8 cellular contexts compared by ENCODE assay signal in the genomic region with DNA sequence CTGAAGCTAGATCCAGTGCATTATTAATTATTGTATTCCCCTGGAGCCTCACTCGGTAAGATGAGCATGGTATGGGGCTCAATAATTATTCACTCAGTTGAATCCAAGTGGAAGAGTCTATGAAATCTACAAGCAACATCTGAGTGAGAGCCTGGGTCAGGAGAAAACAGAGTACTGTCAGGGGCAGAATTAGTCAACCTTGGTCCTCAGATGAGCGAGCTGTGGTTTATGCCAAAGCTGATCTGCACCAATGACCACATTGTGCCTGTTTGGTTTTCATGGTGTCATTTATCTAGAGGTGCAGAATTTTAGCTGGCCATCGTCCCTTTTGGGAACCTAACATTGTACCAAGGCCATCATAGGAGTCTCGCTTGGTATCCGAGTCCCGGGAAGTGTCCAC.
DNase-seq lines count a peak whose midpoint lies in the region; ATAC-seq and TF ChIP-seq lines count a peak whose summit lies in the region.

No MANE protein-coding gene starts in this region.

- TF ChIP-seq CTCF in activated B cell treated with CpG ODN at 0.5 μM for 24 hours (IDR thresholded peaks at IDR 0.05) (no peak), GM13977 (IDR thresholded peaks at IDR 0.05; ENCODE audit: extremely low read depth, insufficient read depth, missing control alignments) (no peak)

- H3K9ac ChIP-seq in skeletal muscle satellite cell (ENCODE audit: low read depth, low read length): no peak overlapping the region

- H3K36me3 ChIP-seq in skeletal muscle satellite cell (ENCODE audit: insufficient read depth, low read length): no peaks in the 10 kb centered on the region

- intact Hi-C loops in activated B cell treated with CpG ODN at 0.5 μM for 24 hours (cut with micrococcal nuclease): no loop called here
- intact Hi-C loops in activated T-helper 2 cell treated with anti-CD3 and anti-CD28 coated beads, Interferon-gamma antibody, Interleukin-2, Interleukin-4, amounts not matched to agents 10 μg/mL and 5 μg/mL and 100 μg/mL, durations not matched to agents 14 hours and 24 hours and 36 hours (cut with micrococcal nuclease): no loop called here

- in situ Hi-C loops in GM13977 (cut with MboI; ENCODE audit: low pct_unique_long_range_greater_than_20kb, low sequenced_read_pairs, unreplicated experiment): no loop called here

- H3K27ac Mint-ChIP-seq in activated B cell treated with CpG ODN at 0.5 μM for 24 hours (no peak overlapping the region), immature natural killer cell (no peak overlapping the region)
- H3K27ac Mint-ChIP-seq in activated T-helper 2 cell treated with anti-CD3 and anti-CD28 coated beads, Interferon-gamma antibody, Interleukin-2, Interleukin-4, amounts not matched to agents 10 μg/mL and 5 μg/mL and 100 μg/mL, durations not matched to agents 14 hours and 24 hours and 36 hours: no peak overlapping the region

- H3K4me2 ChIP-seq in skeletal muscle satellite cell (ENCODE audit: low read length): peak overlapping the region; percentile 72

- H3K36me3 Mint-ChIP-seq in activated B cell treated with CpG ODN at 0.5 μM for 24 hours (ENCODE audit: low read depth) (no peaks in the 10 kb centered on the region), immature natural killer cell (no peaks in the 10 kb centered on the region)
- H3K36me3 Mint-ChIP-seq in activated T-helper 2 cell treated with anti-CD3 and anti-CD28 coated beads, Interferon-gamma antibody, Interleukin-2, Interleukin-4, amounts not matched to agents 10 μg/mL and 5 μg/mL and 100 μg/mL, durations not matched to agents 14 hours and 24 hours and 36 hours (ENCODE audit: low read depth): no peaks in the 10 kb centered on the region

- no peaks in the 10 kb centered on the region for H3K27me3 ChIP-seq in skeletal muscle satellite cell (ENCODE audit: control insufficient read depth, insufficient read depth, low read length)

- H3K4me3 Mint-ChIP-seq in activated B cell treated with CpG ODN at 0.5 μM for 24 hours (no peak overlapping the region), immature natural killer cell (no peak overlapping the region)
- no peak overlapping the region for H3K4me3 Mint-ChIP-seq in activated T-helper 2 cell treated with anti-CD3 and anti-CD28 coated beads, Interferon-gamma antibody, Interleukin-2, Interleukin-4, amounts not matched to agents 10 μg/mL and 5 μg/mL and 100 μg/mL, durations not matched to agents 14 hours and 24 hours and 36 hours (ENCODE audit: low read depth)

- POLR2A ChIA-PET in activated B cell treated with CpG ODN at 0.5 μM for 24 hours (lab: Charles Lee): no interaction called here

- H3K4me1 Mint-ChIP-seq in activated B cell treated with CpG ODN at 0.5 μM for 24 hours: peaks cover 17% of the 10 kb centered on the region
- H3K4me1 Mint-ChIP-seq in immature natural killer cell: peaks cover 29 to 34% of the 10 kb centered on the region in 2 donors
- no peaks in the 10 kb centered on the region for H3K4me1 Mint-ChIP-seq in activated T-helper 2 cell treated with anti-CD3 and anti-CD28 coated beads, Interferon-gamma antibody, Interleukin-2, Interleukin-4, amounts not matched to agents 10 μg/mL and 5 μg/mL and 100 μg/mL, durations not matched to agents 14 hours and 24 hours and 36 hours (ENCODE audit: low read depth)

- peaks cover 26% of the 10 kb centered on the region for H3K4me1 ChIP-seq in skeletal muscle satellite cell (ENCODE audit: control insufficient read depth, insufficient read depth, low read length)

- no peaks in the 10 kb centered on the region for H3K9me3 ChIP-seq in skeletal muscle satellite cell (replicated peaks; ENCODE audit: low read length)

- H3K4me3 ChIP-seq in skeletal muscle satellite cell (ENCODE audit: low read length): peak overlapping the region; percentile 45

- peaks cover 2% of the 10 kb centered on the region for H3K27me3 Mint-ChIP-seq in activated B cell treated with CpG ODN at 0.5 μM for 24 hours
- H3K27me3 Mint-ChIP-seq in immature natural killer cell (ENCODE audit: low read depth in 3 of 3): peaks cover 0 to 5% (median 1%) of the 10 kb centered on the region in 3 donors
- peaks cover 17% of the 10 kb centered on the region for H3K27me3 Mint-ChIP-seq in activated T-helper 2 cell treated with anti-CD3 and anti-CD28 coated beads, Interferon-gamma antibody, Interleukin-2, Interleukin-4, amounts not matched to agents 10 μg/mL and 5 μg/mL and 100 μg/mL, durations not matched to agents 14 hours and 24 hours and 36 hours (ENCODE audit: low read depth)

- CTCF ChIA-PET in activated B cell treated with CpG ODN at 0.5 μM for 24 hours (lab: Charles Lee): no interaction called here

- ATAC-seq in GM19351 (IDR thresholded peaks at IDR 0.05; ENCODE audit: unreplicated experiment) (peak; percentile 86), HG02981 (IDR thresholded peaks at IDR 0.05; ENCODE audit: unreplicated experiment) (peak; percentile 90), activated B cell treated with CpG ODN at 0.5 μM for 24 hours (ENCODE audit: low read depth) (peak; percentile 42)

- DNase-seq in activated B cell treated with CpG ODN at 0.5 μM for 24 hours: no peak
- no peak for DNase-seq in NOMO-1 (lab: John Stamatoyannopoulos, UW; ENCODE audit: unreplicated experiment in 2 of 2)
- DNase-seq in GM13977 (ENCODE audit: low spot score): no peak
- DNase-seq in immature natural killer cell: no peak
- no peak for DNase-seq in activated T-helper 2 cell treated with anti-CD3 and anti-CD28 coated beads, Interferon-gamma antibody, Interleukin-2, Interleukin-4, amounts not matched to agents 10 μg/mL and 5 μg/mL and 100 μg/mL, durations not matched to agents 14 hours and 24 hours and 36 hours (ENCODE audit: low spot score)

- peaks cover 7% of the 10 kb centered on the region for H3K9me3 Mint-ChIP-seq in activated B cell treated with CpG ODN at 0.5 μM for 24 hours
- no peaks in the 10 kb centered on the region for H3K9me3 Mint-ChIP-seq in immature natural killer cell
- no peaks in the 10 kb centered on the region for H3K9me3 Mint-ChIP-seq in activated T-helper 2 cell treated with anti-CD3 and anti-CD28 coated beads, Interferon-gamma antibody, Interleukin-2, Interleukin-4, amounts not matched to agents 10 μg/mL and 5 μg/mL and 100 μg/mL, durations not matched to agents 14 hours and 24 hours and 36 hours
